ENCODE assay signal across 1 cellular context in genomic region chr7:106094780-106095179, GRCh38.
TF ChIP-seq lines count a peak whose summit lies in the region.

No MANE protein-coding gene starts in this region.

TF ChIP-seq in GM23338, 12 proteins besides CTCF, POLR2A, EP300 and RAD21 (continued from another document):
- TF ChIP-seq, protein P1, sequence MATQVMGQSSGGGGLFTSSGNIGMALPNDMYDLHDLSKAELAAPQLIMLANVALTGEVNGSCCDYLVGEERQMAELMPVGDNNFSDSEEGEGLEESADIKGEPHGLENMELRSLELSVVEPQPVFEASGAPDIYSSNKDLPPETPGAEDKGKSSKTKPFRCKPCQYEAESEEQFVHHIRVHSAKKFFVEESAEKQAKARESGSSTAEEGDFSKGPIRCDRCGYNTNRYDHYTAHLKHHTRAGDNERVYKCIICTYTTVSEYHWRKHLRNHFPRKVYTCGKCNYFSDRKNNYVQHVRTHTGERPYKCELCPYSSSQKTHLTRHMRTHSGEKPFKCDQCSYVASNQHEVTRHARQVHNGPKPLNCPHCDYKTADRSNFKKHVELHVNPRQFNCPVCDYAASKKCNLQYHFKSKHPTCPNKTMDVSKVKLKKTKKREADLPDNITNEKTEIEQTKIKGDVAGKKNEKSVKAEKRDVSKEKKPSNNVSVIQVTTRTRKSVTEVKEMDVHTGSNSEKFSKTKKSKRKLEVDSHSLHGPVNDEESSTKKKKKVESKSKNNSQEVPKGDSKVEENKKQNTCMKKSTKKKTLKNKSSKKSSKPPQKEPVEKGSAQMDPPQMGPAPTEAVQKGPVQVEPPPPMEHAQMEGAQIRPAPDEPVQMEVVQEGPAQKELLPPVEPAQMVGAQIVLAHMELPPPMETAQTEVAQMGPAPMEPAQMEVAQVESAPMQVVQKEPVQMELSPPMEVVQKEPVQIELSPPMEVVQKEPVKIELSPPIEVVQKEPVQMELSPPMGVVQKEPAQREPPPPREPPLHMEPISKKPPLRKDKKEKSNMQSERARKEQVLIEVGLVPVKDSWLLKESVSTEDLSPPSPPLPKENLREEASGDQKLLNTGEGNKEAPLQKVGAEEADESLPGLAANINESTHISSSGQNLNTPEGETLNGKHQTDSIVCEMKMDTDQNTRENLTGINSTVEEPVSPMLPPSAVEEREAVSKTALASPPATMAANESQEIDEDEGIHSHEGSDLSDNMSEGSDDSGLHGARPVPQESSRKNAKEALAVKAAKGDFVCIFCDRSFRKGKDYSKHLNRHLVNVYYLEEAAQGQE (IDR thresholded peaks at IDR 0.05; ENCODE audit: unreplicated experiment): no peak
- TF ChIP-seq ZNF331 (CRISPR knock-in tag; IDR thresholded peaks at IDR 0.05; ENCODE audit: low read depth): no peak
- no peak for TF ChIP-seq STAT1 (IDR thresholded peaks at IDR 0.05; ENCODE audit: unreplicated experiment)
- TF ChIP-seq EZH2 (IDR thresholded peaks at IDR 0.05; ENCODE audit: low read depth, unreplicated experiment): no peak
TF ChIP-seq in GM23338: peak in this region for 0.
